ENCODE assay signal across 19 cellular contexts in the genomic region with DNA sequence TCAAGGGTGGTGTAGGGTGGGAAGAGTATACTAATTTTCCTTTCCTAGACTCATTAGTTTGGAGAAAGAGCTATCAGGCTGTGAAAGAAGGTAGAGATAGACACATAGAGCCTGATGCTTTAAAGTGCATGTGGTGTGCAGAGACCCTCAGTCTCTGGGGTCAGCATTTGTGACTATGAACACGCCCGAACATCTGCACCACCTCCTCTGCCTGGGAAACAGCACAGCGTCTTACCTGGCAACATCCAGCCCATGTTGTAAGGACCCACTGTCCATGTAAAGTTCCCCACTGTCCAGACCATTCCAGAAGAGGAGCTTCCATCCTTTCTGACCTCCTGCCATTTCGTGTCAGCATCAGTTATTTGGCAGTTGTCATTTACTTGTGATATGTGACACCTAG.
DNase-seq lines count a peak whose midpoint lies in the region; ATAC-seq and TF ChIP-seq lines count a peak whose summit lies in the region.
"Had no signal": no experiment of that assay in that cellular context is flagged by ENCODE, and none has a peak within 500 bp of the region (broad histone marks: within the 10 kb centered on the region; RNA-seq: fewer than 3 reads in every experiment).

No MANE protein-coding gene starts in this region.

- no peak overlapping the region for H3K9ac ChIP-seq in endodermal cell (ENCODE audit: extremely low read depth, low read length, poor library complexity, severe bottlenecking)

- no peaks in the 10 kb centered on the region for H3K36me3 ChIP-seq in left ventricle myocardium inferior
- no peaks in the 10 kb centered on the region for H3K36me3 ChIP-seq in SJCRH30
- H3K36me3 ChIP-seq in endodermal cell (ENCODE audit: control insufficient read depth, insufficient read depth, low read length), result no peaks in the 10 kb centered on the region
- H3K36me3 ChIP-seq in sigmoid colon, result no peaks in the 10 kb centered on the region
- H3K36me3 ChIP-seq in BE2C, result no peaks in the 10 kb centered on the region
- H3K36me3 ChIP-seq in gastrocnemius medialis, result no peaks in the 10 kb centered on the region

- ATAC-seq in gastrocnemius medialis (no peak), GM21737 (IDR thresholded peaks at IDR 0.05; ENCODE audit: unreplicated experiment) (no peak)
- ATAC-seq: A549 had no signal

- H3K27ac ChIP-seq in left ventricle myocardium inferior (replicated peaks), result no peak overlapping the region
- H3K27ac ChIP-seq in SJCRH30, result peak overlapping the region; percentile 99
- no peak overlapping the region for H3K27ac ChIP-seq in endodermal cell (ENCODE audit: low read depth, low read length)
- no peak overlapping the region for H3K27ac ChIP-seq in sigmoid colon
- no peak overlapping the region for H3K27ac ChIP-seq in gastrocnemius medialis
- H3K27ac ChIP-seq: 22Rv1, A549 had no signal

- peaks cover 18% of the 10 kb centered on the region for H3K4me1 Mint-ChIP-seq in endodermal cell
- H3K4me1 Mint-ChIP-seq: B cell, CD14-positive monocyte had no signal

- H3K27me3 ChIP-seq in left ventricle myocardium inferior (ENCODE audit: low read depth) (no peaks in the 10 kb centered on the region), SJCRH30 (no peaks in the 10 kb centered on the region), endodermal cell (ENCODE audit: control insufficient read depth, insufficient read depth, low read length, poor library complexity, severe bottlenecking) (peaks cover 36% of the 10 kb centered on the region), sigmoid colon (no peaks in the 10 kb centered on the region), BE2C (no peaks in the 10 kb centered on the region), gastrocnemius medialis (no peaks in the 10 kb centered on the region)

- H3K9me3 ChIP-seq in left ventricle myocardium inferior (replicated peaks) (no peaks in the 10 kb centered on the region), SJCRH30 (replicated peaks) (no peaks in the 10 kb centered on the region), endodermal cell (ENCODE audit: control insufficient read depth, low read length) (no peaks in the 10 kb centered on the region), sigmoid colon (no peaks in the 10 kb centered on the region), BE2C (no peaks in the 10 kb centered on the region), gastrocnemius medialis (no peaks in the 10 kb centered on the region)
- H3K9me3 ChIP-seq: A549 had no signal

- DNase-seq in cardiac septum (ENCODE audit: low spot score) (peak; percentile 56), left ventricle myocardium inferior (no peak), SJCRH30 (no peak), endodermal cell (peak; percentile 10), sigmoid colon (peak; percentile 28), BE2C (no peak), gastrocnemius medialis (no peak)
- DNase-seq: AML-193; C1 segment of cervical spinal cord; CD4-positive, alpha-beta memory T cell; CD4-positive, CD25-positive, alpha-beta regulatory T cell; CD8-positive, alpha-beta memory T cell; COR-L47; GF-D8 had no signal

- in situ Hi-C loops in gastrocnemius medialis (cut with MboI; ENCODE audit: low sequenced_read_pairs in 4 of 4), result no loop called here

- H3K4me3 Mint-ChIP-seq in endodermal cell, result no peak overlapping the region
- H3K4me3 Mint-ChIP-seq: B cell; CD14-positive monocyte; CD4-positive, alpha-beta memory T cell; CD8-positive, alpha-beta memory T cell had no signal

- no peak for TF ChIP-seq POLR2A in sigmoid colon (IDR thresholded peaks at IDR 0.05)
- TF ChIP-seq POLR2A in gastrocnemius medialis (IDR thresholded peaks at IDR 0.05), result no peak

- peaks cover 26% of the 10 kb centered on the region for H3K27me3 Mint-ChIP-seq in endodermal cell (ENCODE audit: insufficient read depth)

- H3K27ac Mint-ChIP-seq in endodermal cell, result no peak overlapping the region
- H3K27ac Mint-ChIP-seq: B cell; CD4-positive, alpha-beta memory T cell; CD4-positive, CD25-positive, alpha-beta regulatory T cell; CD8-positive, alpha-beta memory T cell had no signal

- no peak for TF ChIP-seq EP300 in sigmoid colon (IDR thresholded peaks at IDR 0.05)

- H3K9me3 Mint-ChIP-seq in endodermal cell, result peaks cover 6% of the 10 kb centered on the region
- H3K9me3 Mint-ChIP-seq: CD4-positive, alpha-beta memory T cell; CD4-positive, CD25-positive, alpha-beta regulatory T cell; CD8-positive, alpha-beta memory T cell had no signal

- intact Hi-C loops in cardiac septum (cut with DNase I) (loop anchor here (5.0 to 10.0 kb wide), 2 partner anchors 51 to 239 kb away; no protein-coding TSS in a partner anchor), left ventricle myocardium inferior (cut with micrococcal nuclease) (no loop called here), sigmoid colon (cut with DNase I) (no loop called here), gastrocnemius medialis (cut with DNase I; ENCODE audit: low total_unique reads) (loop anchor here (5.0 kb wide), 1 partner anchor 86 kb away; no protein-coding TSS in a partner anchor)

- no peak overlapping the region for H3K4me3 ChIP-seq in left ventricle myocardium inferior
- H3K4me3 ChIP-seq in SJCRH30, result no peak overlapping the region
- no peak overlapping the region for H3K4me3 ChIP-seq in endodermal cell (ENCODE audit: low read length)
- no peak overlapping the region for H3K4me3 ChIP-seq in sigmoid colon
- H3K4me3 ChIP-seq in BE2C (ENCODE audit: low read depth, low read length), result no peak overlapping the region
- H3K4me3 ChIP-seq in gastrocnemius medialis, result no peak overlapping the region
- H3K4me3 ChIP-seq: A549 had no signal

- 92 to 95% methylated on average over 4 of the region's 4 CpGs for WGBS in endodermal cell (ENCODE audit: insufficient coverage in 1 of 2, insufficient read length in 1 of 2), 2 experiments
- WGBS in sigmoid colon, 2 donors, result 74 to 78% methylated on average over 4 of the region's 4 CpGs

- H3K4me1 ChIP-seq in left ventricle myocardium inferior, result peaks cover 76% of the 10 kb centered on the region
- peaks cover 49% of the 10 kb centered on the region for H3K4me1 ChIP-seq in SJCRH30
- peaks cover 10% of the 10 kb centered on the region for H3K4me1 ChIP-seq in endodermal cell (ENCODE audit: control insufficient read depth, insufficient read depth, low read length)
- peaks cover 0 to 18% (median 14%) of the 10 kb centered on the region in 4 donors for H3K4me1 ChIP-seq in sigmoid colon
- peaks cover 13% of the 10 kb centered on the region; the same call in 1 of the 2 replicates for H3K4me1 ChIP-seq in BE2C
- peaks cover 10 to 17% of the 10 kb centered on the region in 2 donors for H3K4me1 ChIP-seq in gastrocnemius medialis
- H3K4me1 ChIP-seq: A549 had no signal

- no peak for TF ChIP-seq CTCF in left ventricle myocardium inferior (IDR thresholded peaks at IDR 0.05; ENCODE audit: borderline replicate concordance)
- no peak for TF ChIP-seq CTCF in endodermal cell (conservative IDR thresholded peaks at IDR 0.05)
- no peak for TF ChIP-seq CTCF in sigmoid colon (IDR thresholded peaks at IDR 0.05)
- no peak for TF ChIP-seq CTCF in BE2C (IDR thresholded peaks at IDR 0.05; ENCODE audit: low read depth, low read length)
- no peak for TF ChIP-seq CTCF in gastrocnemius medialis (IDR thresholded peaks at IDR 0.05 in 4 of 5, conservative IDR thresholded peaks at IDR 0.05 in 1 of 5)

- no peaks in the 10 kb centered on the region for H3K36me3 Mint-ChIP-seq in endodermal cell (ENCODE audit: low read depth)
- H3K36me3 Mint-ChIP-seq: CD14-positive monocyte; CD4-positive, alpha-beta memory T cell; CD4-positive, CD25-positive, alpha-beta regulatory T cell; CD8-positive, alpha-beta memory T cell had no signal

Comparison
In these comparisons a context has a peak if more than half of its experiments do, and no peak if none do; other contexts are left out.
1. DNase-seq: peak in cardiac septum (single experiment), endodermal cell (single experiment) and sigmoid colon (single experiment); none in left ventricle myocardium inferior (single experiment), SJCRH30 (0 of 2), BE2C (single experiment) and gastrocnemius medialis (0 of 2).
2. intact Hi-C loops: an anchor here in cardiac septum (5.0 to 10.0 kb wide) and gastrocnemius medialis (5.0 kb wide); none called in left ventricle myocardium inferior and sigmoid colon.